ENCODE assay signal across 1 cellular context in genomic region chr11:61864814-61865775, GRCh38.
TF ChIP-seq lines count a peak whose summit lies in the region.

No MANE protein-coding gene starts in this region.

TF ChIP-seq in IMR-90, 13 proteins besides CTCF, POLR2A, EP300 and RAD21:
- no peak for TF ChIP-seq RCOR1 (IDR thresholded peaks at IDR 0.05; ENCODE audit: insufficient replicate concordance, low read length)
- TF ChIP-seq NFE2L2 (IDR thresholded peaks at IDR 0.05; ENCODE audit: low read depth, low read length) = no peak
- no peak for TF ChIP-seq CHD1 (IDR thresholded peaks at IDR 0.05; ENCODE audit: low read depth, low read length)
- no peak for TF ChIP-seq ELK1 (IDR thresholded peaks at IDR 0.05; ENCODE audit: borderline replicate concordance, low read depth, low read length)
- no peak for TF ChIP-seq MAFK (IDR thresholded peaks at IDR 0.05; ENCODE audit: low read depth, low read length)
- no peak for TF ChIP-seq SMC3 (IDR thresholded peaks at IDR 0.05; ENCODE audit: low read depth, low read length)
- no peak for TF ChIP-seq FOS (IDR thresholded peaks at IDR 0.05; ENCODE audit: low read depth, low read length)
- no peak for TF ChIP-seq MAZ (IDR thresholded peaks at IDR 0.05; ENCODE audit: borderline replicate concordance, low read depth, low read length)
- TF ChIP-seq BHLHE40 (IDR thresholded peaks at IDR 0.05; ENCODE audit: low read depth, low read length) = no peak
- no peak for TF ChIP-seq MXI1 (IDR thresholded peaks at IDR 0.05; ENCODE audit: borderline replicate concordance, low read depth, low read length)
- no peak for TF ChIP-seq RFX5 (IDR thresholded peaks at IDR 0.05; ENCODE audit: low read depth, low read length)
- TF ChIP-seq USF2 (IDR thresholded peaks at IDR 0.05; ENCODE audit: low read depth, low read length) = no peak
- TF ChIP-seq CEBPB (IDR thresholded peaks at IDR 0.05; ENCODE audit: low read depth, low read length) = no peak
